ENCODE assay signal across 4 cellular contexts in the genomic region with DNA sequence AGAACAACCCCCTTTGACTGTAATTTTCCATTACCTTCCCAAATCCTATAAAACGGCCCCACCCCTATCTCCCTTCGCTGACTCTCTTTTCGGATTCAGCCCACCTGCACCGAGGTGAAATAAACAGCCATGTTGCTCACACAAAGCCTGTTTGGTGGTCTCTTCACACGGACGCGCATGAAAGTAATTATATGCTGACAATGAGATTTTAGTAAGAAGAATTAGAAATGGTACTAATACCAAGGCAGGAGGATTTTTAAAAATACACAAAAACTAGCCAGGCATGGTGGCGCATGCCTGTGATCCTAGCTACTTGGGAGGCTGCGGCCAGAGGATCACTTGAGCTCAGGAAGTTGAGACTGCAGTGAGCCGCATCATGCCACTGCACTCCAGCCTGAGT. TPM values are rescaled to one million over a fixed set of nuclear protein-coding genes. Genes with fewer than 3 reads are reported as not detected.
"Had no signal": no experiment of that assay in that cellular context is flagged by ENCODE, and none has a peak within 500 bp of the region (broad histone marks: within the 10 kb centered on the region; RNA-seq: fewer than 3 reads in every experiment).

No MANE protein-coding gene starts in this region.

RNA-seq across cellular contexts. Expression of a gene that starts 33.9 kb away (rescaled TPM):
- total RNA-seq: dermis microvascular lymphatic vessel endothelial cell, endothelial cell of umbilical vein, fibroblast of villous mesenchyme, glomerular endothelial cell had no signal
- polyA plus RNA-seq: endothelial cell of umbilical vein had no signal
